ENCODE assay signal across 13 cellular contexts in genomic region chr3:184805351-184806038, GRCh38. TPM values are rescaled to one million over a fixed set of nuclear protein-coding genes. Genes with fewer than 3 reads are reported as not detected.
DNase-seq lines count a peak whose midpoint lies in the region; ATAC-seq and TF ChIP-seq lines count a peak whose summit lies in the region.
"Had no signal": no experiment of that assay in that cellular context is flagged by ENCODE, and none has a peak within 500 bp of the region (broad histone marks: within the 10 kb centered on the region; RNA-seq: fewer than 3 reads in every experiment).

No MANE protein-coding gene starts in this region.

- no peak for ATAC-seq in psoas muscle
- ATAC-seq: PC-3 had no signal

- H3K27ac ChIP-seq in angular gyrus (ENCODE audit: low read depth, low read length) (peak overlapping the region; percentile 14), psoas muscle (peak overlapping the region; percentile 84)
- H3K27ac ChIP-seq: 22Rv1, ovary had no signal

- H3K27me3 ChIP-seq in psoas muscle (ENCODE audit: insufficient read depth in 3 of 3, low read length in 2 of 3), result no peaks in the 10 kb centered on the region
- H3K27me3 ChIP-seq: ovary had no signal

- no peaks in the 10 kb centered on the region for H3K9me3 ChIP-seq in psoas muscle
- H3K9me3 ChIP-seq: ovary had no signal

- no peaks in the 10 kb centered on the region for H3K36me3 ChIP-seq in psoas muscle (ENCODE audit: insufficient read depth in 1 of 2, low read depth in 1 of 2)
- H3K36me3 ChIP-seq: ovary had no signal

- DNase-seq in NCI-H1436 (lab: John Stamatoyannopoulos, UW), result peak; percentile 56
- no peak for DNase-seq in NCI-H1436 treated with DMSO at 0.1 percent for 48 hours (lab: John Stamatoyannopoulos, UW)
- peak; percentile 92 for DNase-seq in NCI-H2227 treated with DMSO at 0.1 percent for 48 hours (lab: John Stamatoyannopoulos, UW)
- no peak for DNase-seq in psoas muscle
- DNase-seq in activated CD4-positive, CD25-positive, alpha-beta regulatory T cell (lab: John Stamatoyannopoulos, UW), result no peak
- DNase-seq in activated naive CD4-positive, alpha-beta T cell treated with anti-CD3 and anti-CD28 coated beads, Interleukin-2, amount 50 U/mL, for 16 hours, result no peak
- DNase-seq in hepatic stellate cell (ENCODE audit: low spot score), result no peak
- DNase-seq: central memory CD4-positive, alpha-beta T cell; hippocampal formation; ovary; PC-3 had no signal

- peaks cover 18% of the 10 kb centered on the region for H3K4me1 ChIP-seq in psoas muscle

- intact Hi-C loops in psoas muscle (cut with DNase I), result no loop called here

- 58 to 72% (median 64%) methylated on average over 3 of the region's 3 CpGs for WGBS in psoas muscle, 3 donors

- no peak overlapping the region for H3K4me3 ChIP-seq in psoas muscle
- H3K4me3 ChIP-seq: ovary had no signal

- TF ChIP-seq CTCF in psoas muscle (IDR thresholded peaks at IDR 0.05), result no peak

RNA-seq across cellular contexts. Expression of gene VPS8, which starts 6.5 kb away (rescaled TPM):
- 10 to 100 TPM; 30.8 to 52.6 (median 50.6) TPM for total RNA-seq in psoas muscle
- 10 to 100 TPM; 11.4 to 28.9 (median 13.1) TPM for polyA plus RNA-seq in psoas muscle

Comparison
In these comparisons a context has a peak if more than half of its experiments do, and no peak if none do; other contexts are left out.
1. DNase-seq: peak in NCI-H1436 (single experiment) and NCI-H2227 treated with DMSO at 0.1 percent for 48 hours (single experiment); none in NCI-H1436 treated with DMSO at 0.1 percent for 48 hours (single experiment), psoas muscle (0 of 2), activated CD4-positive, CD25-positive, alpha-beta regulatory T cell (0 of 4), activated naive CD4-positive, alpha-beta T cell treated with anti-CD3 and anti-CD28 coated beads, Interleukin-2, amount 50 U/mL, for 16 hours (single experiment) and hepatic stellate cell (single experiment).